27 cellular contexts compared by ENCODE assay signal in the genomic region with DNA sequence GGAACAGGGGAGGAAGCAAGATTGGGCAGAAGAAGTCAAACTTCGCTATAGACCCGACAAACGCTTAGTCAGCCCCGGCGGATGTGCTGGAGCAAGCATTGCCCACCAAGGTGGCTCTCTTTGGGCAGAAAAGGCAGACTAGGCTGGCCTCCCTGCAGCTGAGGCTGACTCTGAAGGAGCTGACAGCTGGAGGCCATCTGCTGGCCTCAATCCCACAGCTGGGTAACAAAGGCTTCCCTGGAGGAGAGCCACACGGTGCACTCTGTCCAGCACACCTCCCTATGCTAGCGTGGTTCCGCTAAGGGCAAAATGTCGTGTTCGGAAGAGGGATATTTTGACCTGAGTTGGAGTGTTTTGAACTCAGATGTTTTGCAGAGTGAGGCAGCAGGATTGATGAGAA.
"Had no signal": no experiment of that assay in that cellular context is flagged by ENCODE, and none has a peak within 500 bp of the region (broad histone marks: within the 10 kb centered on the region; RNA-seq: fewer than 3 reads in every experiment).

No MANE protein-coding gene starts in this region.

- H3K27ac ChIP-seq: SJSA1 had no signal

- H3K36me3 ChIP-seq: SJSA1 had no signal

- DNase-seq: activated CD4-positive, alpha-beta memory T cell treated with anti-CD3 and anti-CD28 coated beads, Interleukin-2, amount 10 ng/mL, durations not matched to agents 7 days and 5 days; activated CD4-positive, alpha-beta T cell treated with anti-CD3 and anti-CD28 coated beads for 36 hours; activated CD8-positive, alpha-beta memory T cell treated with anti-CD3 and anti-CD28 coated beads for 24 hours; activated CD8-positive, alpha-beta memory T cell treated with anti-CD3 and anti-CD28 coated beads, Interleukin-2, amount 10 ng/mL, durations not matched to agents 7 days and 5 days; activated CD8-positive, alpha-beta memory T cell treated with anti-CD3 and anti-CD28 coated beads, Interleukin-2, amount 50 U/mL, for 48 hours; activated effector memory CD4-positive, alpha-beta T cell treated with Interleukin-2 at 50 U/mL for 16 hours; activated naive CD4-positive, alpha-beta T cell treated with anti-CD3 and anti-CD28 coated beads, Interleukin-2, amount 10 ng/mL, durations not matched to agents 7 days and 5 days; activated naive CD8-positive, alpha-beta T cell treated with anti-CD3 and anti-CD28 coated beads, Interleukin-2, amount 50 U/mL, for 24 hours; activated T-cell treated with anti-CD3 and anti-CD28 coated beads, Interleukin-2, amount 50 U/mL, for 48 hours; anterior cingulate cortex; caudate nucleus; cerebellar nuclear complex; MM.1S; MV-4-11; NCI-H1092; NCI-H1436 treated with DMSO at 0.1 percent for 48 hours; NCI-H1694 treated with DMSO at 0.1 percent for 48 hours; NCI-H2029; NCI-H345; NCI-H524 treated with DMSO at 0.1 percent for 48 hours; NCI-H748 treated with DMSO at 0.1 percent for 48 hours; SHP77; SK-N-SH had no signal

- H3K9me3 ChIP-seq: SJSA1, SK-N-SH had no signal

- H3K4me3 ChIP-seq: SJSA1 had no signal

- ATAC-seq: activated CD4-positive, alpha-beta T cell treated with anti-CD3 and anti-CD28 coated beads for 36 hours; activated CD4-positive, CD25-positive, alpha-beta regulatory T cell treated with anti-CD3 and anti-CD28 coated beads, Interleukin-2, amount 50 U/mL, for 24 hours; activated CD8-positive, alpha-beta memory T cell treated with anti-CD3 and anti-CD28 coated beads, Interleukin-2, amount 10 ng/mL, durations not matched to agents 7 days and 5 days; activated naive CD8-positive, alpha-beta T cell treated with anti-CD3 and anti-CD28 coated beads, Interleukin-2, amount 50 U/mL, for 24 hours; Panc1; WTC11 had no signal

- H3K27me3 ChIP-seq: SJSA1 had no signal
